ENCODE assay signal across 11 cellular contexts in the genomic region with DNA sequence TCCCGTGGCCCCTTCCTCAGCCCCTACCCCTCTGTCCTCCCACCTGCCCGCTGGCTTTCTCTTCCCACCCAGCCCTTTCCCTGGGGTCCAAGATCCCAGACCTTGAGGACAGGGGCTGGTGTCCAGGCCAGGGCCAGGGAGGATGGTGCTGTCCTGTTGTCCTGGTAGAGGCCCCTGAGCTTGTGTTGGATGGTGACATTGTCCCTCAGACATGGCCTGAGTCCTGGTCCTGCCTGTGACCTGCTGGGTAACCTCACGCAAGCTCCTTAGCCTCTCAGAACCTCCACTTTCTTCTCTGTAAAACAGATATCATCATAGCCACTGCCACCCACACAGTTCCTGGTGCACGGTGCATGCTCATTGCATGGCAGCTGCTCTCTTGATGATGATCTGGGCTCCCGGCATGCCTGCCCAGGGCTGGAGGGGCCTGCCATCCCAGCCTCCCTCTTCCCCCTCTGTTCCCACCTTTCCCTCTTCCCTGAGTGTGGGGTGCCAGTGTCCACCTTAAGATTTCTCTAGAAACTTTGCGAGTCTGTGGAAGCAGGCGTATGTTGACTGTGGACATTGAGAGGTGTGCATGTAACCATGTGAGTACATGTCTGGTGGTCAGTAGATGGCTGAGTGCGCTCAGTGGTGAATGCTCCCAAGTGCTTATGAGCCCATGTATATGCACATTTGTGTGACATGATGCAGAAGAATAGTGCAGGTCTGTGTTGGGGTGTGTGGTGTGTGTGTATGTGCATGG.
A peak's percentile ranks its signal among the peaks of the same experiment; 100 is the strongest.
DNase-seq lines count a peak whose midpoint lies in the region; ATAC-seq and TF ChIP-seq lines count a peak whose summit lies in the region.
"Had no signal": no experiment of that assay in that cellular context is flagged by ENCODE, and none has a peak within 500 bp of the region (broad histone marks: within the 10 kb centered on the region; RNA-seq: fewer than 3 reads in every experiment).

No MANE protein-coding gene starts in this region.

- H4K20me1 ChIP-seq in neural progenitor cell (ENCODE audit: low read depth), result no peaks in the 10 kb centered on the region

- TF ChIP-seq CTCF in neural progenitor cell (IDR thresholded peaks at IDR 0.05), result no peak

- peak; percentile 63 to 69 for ATAC-seq in activated naive CD4-positive, alpha-beta T cell treated with anti-CD3 and anti-CD28 coated beads, Interleukin-2, amount 50 U/mL, for 72 hours
- ATAC-seq in GM21576 (IDR thresholded peaks at IDR 0.05; ENCODE audit: unreplicated experiment), result no peak

- peaks cover 22% of the 10 kb centered on the region for H3K27me3 Mint-ChIP-seq in neural progenitor cell (ENCODE audit: insufficient read depth, low read depth)

- no peak overlapping the region for H3K9ac ChIP-seq in neural progenitor cell

- H3K4me1 Mint-ChIP-seq in neural progenitor cell, result peaks cover 17% of the 10 kb centered on the region

- H3K4me1 ChIP-seq in neural progenitor cell, result peaks cover 9% of the 10 kb centered on the region

- peak; percentile 70 for DNase-seq in activated CD8-positive, alpha-beta memory T cell treated with anti-CD3 and anti-CD28 coated beads for 24 hours
- DNase-seq in activated CD8-positive, alpha-beta memory T cell treated with anti-CD3 and anti-CD28 coated beads, Interleukin-2, amount 50 U/mL, for 4 hours, result no peak
- peak in 1 of 2 donors; percentile 21 for DNase-seq in activated naive CD4-positive, alpha-beta T cell treated with anti-CD3 and anti-CD28 coated beads, Interleukin-2, amount 50 U/mL, for 72 hours (ENCODE audit: low spot score in 2 of 2)
- DNase-seq in neural progenitor cell (ENCODE audit: low spot score), result no peak
- DNase-seq in superior temporal gyrus (ENCODE audit: extremely low spot score), result peak; percentile 23
- no peak for DNase-seq in HCEC 1CT
- no peak for DNase-seq in NCI-H1105 treated with DMSO at 0.1 percent for 48 hours (lab: John Stamatoyannopoulos, UW)
- DNase-seq: T-helper 9 cell had no signal

- H3K4me3 ChIP-seq in neural progenitor cell, result no peak overlapping the region

- H2AFZ ChIP-seq in neural progenitor cell (replicated peaks), result no peak overlapping the region

- H3K36me3 Mint-ChIP-seq in activated naive CD4-positive, alpha-beta T cell treated with anti-CD3 and anti-CD28 coated beads, Interleukin-2, amount 50 U/mL, for 72 hours, result no peaks in the 10 kb centered on the region
- no peaks in the 10 kb centered on the region for H3K36me3 Mint-ChIP-seq in neural progenitor cell

- H3K27ac ChIP-seq in neural progenitor cell, result no peak overlapping the region

- H3K79me2 ChIP-seq in neural progenitor cell (ENCODE audit: low read depth), result no peaks in the 10 kb centered on the region

- H3K4me3 Mint-ChIP-seq in neural progenitor cell, result peak overlapping the region; percentile 75

- peaks cover 5% of the 10 kb centered on the region for H3F3A ChIP-seq in neural progenitor cell (ENCODE audit: low read depth)

- H3K9me3 ChIP-seq in neural progenitor cell (ENCODE audit: low read depth), result no peaks in the 10 kb centered on the region
- H3K9me3 ChIP-seq: adrenal gland, Peyer's patch had no signal

- H3K4me2 ChIP-seq in neural progenitor cell, result no peak overlapping the region

- peaks cover 33% of the 10 kb centered on the region for H3K27me3 ChIP-seq in neural progenitor cell
- H3K27me3 ChIP-seq: adrenal gland, Peyer's patch had no signal

- H3K27ac Mint-ChIP-seq in activated naive CD4-positive, alpha-beta T cell treated with anti-CD3 and anti-CD28 coated beads, Interleukin-2, amount 50 U/mL, for 72 hours, result peak overlapping the region in 1 of 2 donors; percentile 37
- H3K27ac Mint-ChIP-seq in neural progenitor cell, result peak overlapping the region; percentile 48

- no peaks in the 10 kb centered on the region for H3K9me3 Mint-ChIP-seq in activated naive CD4-positive, alpha-beta T cell treated with anti-CD3 and anti-CD28 coated beads, Interleukin-2, amount 50 U/mL, for 72 hours
- no peaks in the 10 kb centered on the region for H3K9me3 Mint-ChIP-seq in neural progenitor cell

- H3K36me3 ChIP-seq in neural progenitor cell, result no peaks in the 10 kb centered on the region
- H3K36me3 ChIP-seq: adrenal gland, Peyer's patch had no signal

Comparison
In these comparisons a context has a peak if more than half of its experiments do, and no peak if none do; other contexts are left out.
1. DNase-seq: peak in activated CD8-positive, alpha-beta memory T cell treated with anti-CD3 and anti-CD28 coated beads for 24 hours (single experiment) and superior temporal gyrus (single experiment); none in activated CD8-positive, alpha-beta memory T cell treated with anti-CD3 and anti-CD28 coated beads, Interleukin-2, amount 50 U/mL, for 4 hours (single experiment), neural progenitor cell (single experiment), HCEC 1CT (single experiment) and NCI-H1105 treated with DMSO at 0.1 percent for 48 hours (single experiment).